8 cellular contexts compared by ENCODE assay signal in genomic region chr16:77951788-77952187, GRCh38.
A peak's percentile ranks its signal among the peaks of the same experiment; 100 is the strongest.
DNase-seq lines count a peak whose midpoint lies in the region; ATAC-seq and TF ChIP-seq lines count a peak whose summit lies in the region.

No MANE protein-coding gene starts in this region.

- intact Hi-C loops in left lung (cut with DNase I), result no loop called here

- H3K9me3 ChIP-seq in left lung, result no peaks in the 10 kb centered on the region

- no peak overlapping the region for H3K27ac ChIP-seq in left lung

- TF ChIP-seq CTCF in GM12873 (IDR thresholded peaks at IDR 0.05; ENCODE audit: insufficient read depth, low read depth, low read length, missing control alignments) (peak; percentile 55), left lung (IDR thresholded peaks at IDR 0.05) (no peak)

- ATAC-seq in left lung, result peak; percentile 50

- peaks cover 0 to 17% of the 10 kb centered on the region in 2 donors for H3K27me3 ChIP-seq in left lung

- no peak overlapping the region for H3K4me3 ChIP-seq in left lung

- H3K36me3 ChIP-seq in left lung, result no peaks in the 10 kb centered on the region

- H3K4me1 ChIP-seq in left lung, result no peaks in the 10 kb centered on the region

- peak; percentile 1 for DNase-seq in KG1 (lab: John Stamatoyannopoulos, UW)
- DNase-seq in SK-MEL-5 (ENCODE audit: low read depth, low spot score), result peak; percentile 43
- no peak for DNase-seq in left lung
- no peak for DNase-seq in stimulated activated CD4-positive, alpha-beta T cell treated with anti-CD3 and anti-CD28 coated beads, Interleukin-2, amount 100 ng/mL, for 48 hours
- DNase-seq in amniotic stem cell (lab: John Stamatoyannopoulos, UW), result no peak
- DNase-seq in activated T-cell treated with anti-CD3 and anti-CD28 coated beads, Interleukin-2, amount 50 U/mL, for 1 hour, result no peak
- DNase-seq in anterior cingulate cortex (lab: John Stamatoyannopoulos, UW), result no peak

- in situ Hi-C loops in SK-MEL-5 (cut with HindIII; ENCODE audit: low pct_unique_long_range_greater_than_20kb, low sequenced_read_pairs), result no loop called here

Comparison
In these comparisons a context has a peak if more than half of its experiments do, and no peak if none do; other contexts are left out.
1. DNase-seq: peak in KG1 (single experiment) and SK-MEL-5 (single experiment); none in left lung (0 of 2), stimulated activated CD4-positive, alpha-beta T cell treated with anti-CD3 and anti-CD28 coated beads, Interleukin-2, amount 100 ng/mL, for 48 hours (0 of 2), amniotic stem cell (single experiment), activated T-cell treated with anti-CD3 and anti-CD28 coated beads, Interleukin-2, amount 50 U/mL, for 1 hour (single experiment) and anterior cingulate cortex (0 of 58).